In the genomic region with DNA sequence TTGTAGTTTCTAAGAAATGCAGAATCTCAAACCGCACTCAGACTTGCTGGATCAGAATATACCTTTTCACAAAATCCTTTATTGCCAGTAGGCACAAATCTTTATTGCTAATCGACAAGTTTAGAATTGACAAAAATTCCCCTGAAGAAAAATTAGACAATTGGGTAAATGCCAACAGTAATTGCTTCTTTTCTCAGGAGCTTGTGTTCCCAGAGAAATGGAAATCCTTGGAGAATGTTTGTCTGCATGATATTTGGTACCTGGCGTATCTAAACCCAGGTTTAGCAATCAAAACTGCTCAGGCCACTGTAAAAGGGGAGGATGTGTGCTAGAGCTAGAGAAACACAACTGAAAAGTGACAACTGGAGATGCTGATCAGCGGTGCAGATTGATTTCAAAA, we compare ENCODE assay signal across 11 cellular contexts. TPM values are rescaled to one million over a fixed set of nuclear protein-coding genes. Genes with fewer than 3 reads are reported as not detected.
"Had no signal": no experiment of that assay in that cellular context is flagged by ENCODE, and none has a peak within 500 bp of the region (broad histone marks: within the 10 kb centered on the region; RNA-seq: fewer than 3 reads in every experiment).

A gene with protein sequence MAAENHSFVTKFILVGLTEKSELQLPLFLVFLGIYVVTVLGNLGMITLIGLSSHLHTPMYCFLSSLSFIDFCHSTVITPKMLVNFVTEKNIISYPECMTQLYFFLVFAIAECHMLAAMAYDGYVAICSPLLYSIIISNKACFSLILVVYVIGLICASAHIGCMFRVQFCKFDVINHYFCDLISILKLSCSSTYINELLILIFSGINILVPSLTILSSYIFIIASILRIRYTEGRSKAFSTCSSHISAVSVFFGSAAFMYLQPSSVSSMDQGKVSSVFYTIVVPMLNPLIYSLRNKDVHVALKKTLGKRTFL (plus strand): TSS at position 301 of the 400 bp plus-strand sequence. CDS start 8,556 bp downstream, outside the sequence.

- H3K9me3 ChIP-seq: HAP-1 had no signal

- H3K4me1 Mint-ChIP-seq: GM23338, H9 had no signal

- H3K36me3 ChIP-seq: HAP-1 had no signal

- H3K27ac Mint-ChIP-seq: GM23338, H9, HFFc6 had no signal

- ATAC-seq: GM23338, HCT116 had no signal

- H3K4me1 ChIP-seq: HAP-1 had no signal

- FAIRE-seq: H54 had no signal

- DNase-seq: GM23248, GOT3, H7, H9, HCEC 1CT, HFFc6 had no signal

- H2AFZ ChIP-seq: GM23248, GM23338 had no signal

- H3K9me3 Mint-ChIP-seq: GM23338, H9 had no signal

- H3K9ac ChIP-seq: GM23248 had no signal

- H3K4me3 ChIP-seq: GM23248, GM23338, HAP-1 had no signal

- H3K27ac ChIP-seq: GM23248 had no signal

- H3K4me3 Mint-ChIP-seq: GM23338, H9, HFFc6 had no signal

- H3K4me2 ChIP-seq: GM23338 had no signal

RNA-seq across cellular contexts. Expression of the gene that starts here (rescaled TPM):
- total RNA-seq: GM23248, GM23338, H4, H7, H9, HFFc6 had no signal
- polyA plus RNA-seq: GM23248, GM23338 had no signal
